Comparison of ENCODE assay signal across 11 cellular contexts in genomic region chr9:109793196-109793595, GRCh38. TPM values are rescaled to one million over a fixed set of nuclear protein-coding genes. Genes with fewer than 3 reads are reported as not detected.
DNase-seq lines count a peak whose midpoint lies in the region; ATAC-seq, FAIRE-seq and TF ChIP-seq lines count a peak whose summit lies in the region.
"Had no signal": no experiment of that assay in that cellular context is flagged by ENCODE, and none has a peak within 500 bp of the region (broad histone marks: within the 10 kb centered on the region; RNA-seq: fewer than 3 reads in every experiment).

No MANE protein-coding gene starts in this region.

- H2BK12ac ChIP-seq in neuronal stem cell (ENCODE audit: low read length): no peak overlapping the region

- H3K27me3 ChIP-seq in keratinocyte (ENCODE audit: control insufficient read depth, extremely low read depth, insufficient read depth, low read length) (no peaks in the 10 kb centered on the region), thoracic aorta (replicated peaks; ENCODE audit: insufficient read depth) (no peaks in the 10 kb centered on the region), neuronal stem cell (ENCODE audit: control insufficient read depth in 3 of 3, insufficient read depth in 3 of 3, low read depth in 1 of 3, low read length in 3 of 3) (no peaks in the 10 kb centered on the region)
- H3K27me3 ChIP-seq: dorsolateral prefrontal cortex had no signal

- H3K4me2 ChIP-seq in keratinocyte (ENCODE audit: control insufficient read depth, extremely low read depth, insufficient read depth, low read depth, low read length) (peak overlapping the region; percentile 13), neuronal stem cell (ENCODE audit: insufficient read depth, low read length, poor library complexity, severe bottlenecking) (no peak overlapping the region)

- POLR2A ChIA-PET in HEK293 (lab: Yijun Ruan, JAX): no interaction called here

- TF ChIP-seq POLR2A in GM12891 (IDR thresholded peaks at IDR 0.05; ENCODE audit: low read depth, low read length): no peak

- no peak overlapping the region for H4K91ac ChIP-seq in neuronal stem cell (ENCODE audit: low read depth, low read length, poor library complexity)

- H3K4me3 ChIP-seq in HEK293 (ENCODE audit: low read depth, low read length) (no peak overlapping the region), keratinocyte (ENCODE audit: control insufficient read depth in 2 of 3, extremely low read depth in 1 of 3, insufficient read depth in 2 of 3, low read depth in 1 of 3, low read length in 3 of 3) (no peak overlapping the region), thoracic aorta (no peak overlapping the region), neuronal stem cell (ENCODE audit: low read length in 2 of 2) (no peak overlapping the region)
- H3K4me3 ChIP-seq: dorsolateral prefrontal cortex, SK-N-MC had no signal

- H2AK5ac ChIP-seq in neuronal stem cell (ENCODE audit: low read depth, low read length): no peak overlapping the region

- H3K23ac ChIP-seq in neuronal stem cell (ENCODE audit: low read depth, low read length, poor library complexity): no peak overlapping the region

- no peaks in the 10 kb centered on the region for H4K20me1 ChIP-seq in keratinocyte (ENCODE audit: control insufficient read depth, extremely low read depth, insufficient read depth, low read length)

- dilution Hi-C loops in keratinocyte (cut with MboI; ENCODE audit: extremely low pct_ligation_motif_present, low sequenced_read_pairs): no loop called here

- H2AFZ ChIP-seq in keratinocyte (ENCODE audit: control insufficient read depth, low read length): no peak overlapping the region
- no peak overlapping the region for H2AFZ ChIP-seq in neuronal stem cell (ENCODE audit: low read length)

- H3K18ac ChIP-seq in neuronal stem cell (ENCODE audit: low read length): no peak overlapping the region

- H3K27ac ChIP-seq in HEK293 (ENCODE audit: extremely low read depth, low read depth, low read length): no peak overlapping the region
- no peak overlapping the region for H3K27ac ChIP-seq in keratinocyte (ENCODE audit: control insufficient read depth, insufficient read depth, low read length)
- peak overlapping the region; percentile 82 to 84 for H3K27ac ChIP-seq in thoracic aorta
- H3K27ac ChIP-seq in neuronal stem cell (replicated peaks; ENCODE audit: low read length): no peak overlapping the region
- H3K27ac ChIP-seq: dorsolateral prefrontal cortex, SK-N-MC had no signal

- H3K14ac ChIP-seq in neuronal stem cell (ENCODE audit: low read length): no peak overlapping the region

- no peaks in the 10 kb centered on the region for H3K9me3 ChIP-seq in HEK293 (ENCODE audit: control insufficient read depth, insufficient read depth, low read depth, low read length)
- H3K9me3 ChIP-seq in keratinocyte (ENCODE audit: control insufficient read depth, low read depth, low read length): no peaks in the 10 kb centered on the region
- no peaks in the 10 kb centered on the region for H3K9me3 ChIP-seq in thoracic aorta
- no peaks in the 10 kb centered on the region for H3K9me3 ChIP-seq in neuronal stem cell (replicated peaks in 1 of 2; ENCODE audit: control insufficient read depth in 2 of 2, insufficient read depth in 1 of 2, low read depth in 1 of 2, low read length in 2 of 2)

- no peak overlapping the region for H2BK120ac ChIP-seq in neuronal stem cell (ENCODE audit: low read depth, low read length)

- ATAC-seq in thoracic aorta (ENCODE audit: insufficient number of reproducible peaks, low FRiP score, low read depth): no peak

- TF ChIP-seq CTCF in HEK293 (tag by site-specific recombination; IDR thresholded peaks at IDR 0.05) (no peak), keratinocyte (optimal IDR thresholded peaks at IDR 0.05 in 1 of 3, IDR thresholded peaks at IDR 0.05 in 1 of 3, conservative IDR thresholded peaks at IDR 0.05 in 1 of 3; ENCODE audit: extremely low read depth in 1 of 3, insufficient read depth in 2 of 3, low read length in 3 of 3) (no peak), thoracic aorta (IDR thresholded peaks at IDR 0.05) (no peak)

- no peak overlapping the region for H2BK15ac ChIP-seq in neuronal stem cell (ENCODE audit: low read length)

- no peaks in the 10 kb centered on the region for H3K9me1 ChIP-seq in keratinocyte (ENCODE audit: control insufficient read depth, extremely low read depth, insufficient read depth, low read length)

- H3K4me1 ChIP-seq in HEK293 (ENCODE audit: control insufficient read depth, insufficient read depth, low read length) (no peaks in the 10 kb centered on the region), keratinocyte (ENCODE audit: control insufficient read depth, extremely low read depth, insufficient read depth, low read length) (peaks cover 9% of the 10 kb centered on the region), thoracic aorta (ENCODE audit: control insufficient read depth in 1 of 2, low read depth in 2 of 2) (peaks cover 50 to 96% of the 10 kb centered on the region in 2 donors), neuronal stem cell (ENCODE audit: control insufficient read depth in 2 of 2, insufficient read depth in 1 of 2, low read depth in 1 of 2, low read length in 2 of 2) (peaks cover 0 to 5% of the 10 kb centered on the region in 2 donors)

- peak; percentile 98 for FAIRE-seq in keratinocyte (lab: Jason Lieb, UNC)
- FAIRE-seq in GM12891 (lab: Jason Lieb, UNC): no peak

- DNase-seq in amniotic stem cell (lab: John Stamatoyannopoulos, UW) (peak; percentile 70), keratinocyte (ENCODE audit: low read depth, low spot score) (peak; percentile 54), thoracic aorta (ENCODE audit: low spot score) (no peak), GM12891 (ENCODE audit: insufficient read length, low spot score) (no peak), HuH-7.5 (ENCODE audit: low spot score) (no peak), neuronal stem cell (ENCODE audit: low spot score) (no peak), SK-N-DZ (ENCODE audit: low spot score) (no peak)
- DNase-seq: dorsolateral prefrontal cortex, NCI-H187 treated with DMSO at 0.1 percent for 48 hours had no signal

- H3K36me3 ChIP-seq in HEK293 (ENCODE audit: control insufficient read depth in 2 of 2, insufficient read depth in 1 of 2, low read length in 2 of 2) (no peaks in the 10 kb centered on the region), keratinocyte (ENCODE audit: control insufficient read depth in 2 of 2, extremely low read depth in 1 of 2, insufficient read depth in 2 of 2, low read length in 2 of 2) (no peaks in the 10 kb centered on the region), thoracic aorta (no peaks in the 10 kb centered on the region), neuronal stem cell (replicated peaks in 1 of 2; ENCODE audit: control insufficient read depth in 2 of 2, insufficient read depth in 2 of 2, low read length in 2 of 2) (no peaks in the 10 kb centered on the region)

- no peak overlapping the region for H3K4ac ChIP-seq in neuronal stem cell (ENCODE audit: low read length)

- no peak overlapping the region for H2BK5ac ChIP-seq in neuronal stem cell (ENCODE audit: low read length)

- H3K79me1 ChIP-seq in neuronal stem cell (ENCODE audit: low read depth, low read length): peaks cover 3% of the 10 kb centered on the region

- peaks cover 16% of the 10 kb centered on the region for H3K79me2 ChIP-seq in keratinocyte (ENCODE audit: control insufficient read depth, insufficient read depth, low read length)

- no peak overlapping the region for H4K8ac ChIP-seq in neuronal stem cell (ENCODE audit: low read depth, low read length)

- H3K9ac ChIP-seq in keratinocyte (ENCODE audit: control insufficient read depth, extremely low read depth, insufficient read depth, low read length): no peak overlapping the region
- no peak overlapping the region for H3K9ac ChIP-seq in neuronal stem cell (ENCODE audit: low read depth, low read length, poor library complexity)

- CTCF ChIA-PET in HEK293 (lab: Yijun Ruan, JAX): no interaction called here

TF ChIP-seq in HEK293, 187 proteins besides CTCF, POLR2A, EP300 and RAD21 (continues in another document):
- TF ChIP-seq ZNF23 (tag by site-specific recombination; IDR thresholded peaks at IDR 0.05; ENCODE audit: borderline replicate concordance) (no peak), ZNF600 (tag by site-specific recombination; IDR thresholded peaks at IDR 0.05) (peak; percentile 60), MEIS1 (CRISPR knock-in tag; IDR thresholded peaks at IDR 0.05; ENCODE audit: borderline replicate concordance) (peak; percentile 84; the same call in 1 of the 2 replicates), ZNF629 (tag by site-specific recombination; IDR thresholded peaks at IDR 0.05) (0 out of 2 replicates have a peak, but pooled peaks have one; percentile 14)

TF ChIP-seq in GM12891, 5 proteins besides CTCF, POLR2A, EP300 and RAD21:
- TF ChIP-seq PAX5 (IDR thresholded peaks at IDR 0.05; ENCODE audit: insufficient read depth, low read length, severe bottlenecking): no peak
- TF ChIP-seq TAF1 (IDR thresholded peaks at IDR 0.05; ENCODE audit: low read depth, low read length): no peak
- no peak for TF ChIP-seq POLR2AphosphoS5 (IDR thresholded peaks at IDR 0.05; ENCODE audit: low read depth, low read length)
- TF ChIP-seq POU2F2 (IDR thresholded peaks at IDR 0.05; ENCODE audit: low read depth, low read length): no peak
- no peak for TF ChIP-seq SPI1 (IDR thresholded peaks at IDR 0.05; ENCODE audit: low read depth, low read length)
TF ChIP-seq in GM12891: peak in this region for 0.

RNA-seq across cellular contexts. Expression of gene PALM2AKAP2, which starts 13.2 kb away (rescaled TPM):
- 2.3 to 8.1 TPM (median 3.6 TPM) in 3 replicates for polyA plus RNA-seq in keratinocyte
- 3.6 TPM for polyA plus RNA-seq in keratinocyte (2011; ENCODE audit: low read depth)
- 3.4 and 3.5 TPM in 2 replicates for polyA plus RNA-seq in keratinocyte (2011; cell fraction: cytosol; rRNA removed)
- polyA plus RNA-seq in keratinocyte (2011; cell fraction: nucleus; rRNA removed): 6.8 and 6.9 TPM in 2 replicates
- 0.08 and 10.0 TPM in 2 replicates for polyA plus RNA-seq in keratinocyte (2012; ENCODE audit: low replicate concordance)
- 1.1 to 4.2 TPM (median 3.0 TPM) in 3 replicates for polyA minus RNA-seq in keratinocyte
- 6.9 TPM for polyA minus RNA-seq in keratinocyte (2011; cell fraction: cytosol; rRNA and poly(A)+ RNA removed)
- polyA minus RNA-seq in keratinocyte (2011; cell fraction: nucleus; rRNA and poly(A)+ RNA removed): 5.3 and 14.3 TPM in 2 replicates
- 10 to 100 TPM; 45.9 to 84.2 TPM for total RNA-seq in thoracic aorta
- polyA plus RNA-seq in GM12891 (2012; ENCODE audit: low read depth, missing spikeins): not detected
- 5.6 TPM for polyA plus RNA-seq in neuronal stem cell (2013, experiment 1 of 2)
- 5.1 TPM for polyA plus RNA-seq in neuronal stem cell (2013, experiment 2 of 2)
- not detected in 2 replicates for polyA plus RNA-seq in SK-N-DZ (2014; cell fraction: cytosol; rRNA removed)
- polyA plus RNA-seq in SK-N-DZ (2014; cell fraction: nucleus; rRNA removed): not detected in 2 replicates

Comparison
In these comparisons a context has a peak if more than half of its experiments do, and no peak if none do; other contexts are left out.
1. H3K27ac ChIP-seq: peak in thoracic aorta (2 of 2); none in HEK293 (single experiment), keratinocyte (single experiment) and neuronal stem cell (single experiment).
2. DNase-seq: peak in amniotic stem cell (single experiment) and keratinocyte (single experiment); none in thoracic aorta (single experiment), GM12891 (single experiment), HuH-7.5 (single experiment), neuronal stem cell (single experiment) and SK-N-DZ (single experiment).